Comparison of ENCODE assay signal across 8 cellular contexts in the genomic region with DNA sequence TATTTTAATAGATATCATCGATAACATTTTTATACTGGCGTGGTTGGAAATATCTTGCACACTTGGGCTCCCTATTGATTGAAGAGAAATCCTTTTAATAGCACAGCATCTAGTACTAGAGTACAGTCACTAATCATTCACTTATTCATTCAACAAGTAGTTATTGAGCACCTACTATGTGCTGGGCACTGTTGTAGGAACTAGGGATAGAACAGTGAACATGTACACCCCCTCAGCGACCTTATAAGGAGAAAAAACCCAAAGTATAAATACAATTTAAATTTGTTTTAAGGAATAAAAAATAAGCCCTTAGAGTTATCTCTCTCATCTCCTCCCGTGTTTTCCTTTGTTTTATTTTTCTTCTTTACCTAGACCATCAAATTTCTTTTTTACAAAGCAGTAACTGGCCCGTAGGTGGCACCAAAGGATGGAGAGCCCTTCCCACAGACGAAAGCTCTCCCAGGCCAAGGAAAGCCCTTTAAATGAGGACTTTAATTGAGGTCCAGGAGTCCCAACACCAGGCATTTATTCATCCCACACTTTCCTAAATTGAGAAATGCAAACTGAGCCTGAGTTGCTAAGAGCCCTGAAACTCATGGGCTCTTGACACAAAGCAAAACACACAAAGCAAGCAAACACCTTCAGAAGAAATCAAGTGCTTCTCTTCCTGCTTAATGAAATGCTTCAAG. TPM values are rescaled to one million over a fixed set of nuclear protein-coding genes. Genes with fewer than 3 reads are reported as not detected.
DNase-seq lines count a peak whose midpoint lies in the region; ATAC-seq and TF ChIP-seq lines count a peak whose summit lies in the region.

No MANE protein-coding gene starts in this region.

- H3K9me2 ChIP-seq in HCT116 (ENCODE audit: insufficient read depth): no peaks in the 10 kb centered on the region

- H3K4me2 ChIP-seq in HCT116 (ENCODE audit: low read length): no peak overlapping the region

- no peaks in the 10 kb centered on the region for H3K9me3 Mint-ChIP-seq in glutamatergic neuron (ENCODE audit: unreplicated experiment)

- H3K4me1 ChIP-seq in HCT116 (ENCODE audit: control insufficient read depth in 1 of 2, insufficient read depth in 2 of 2, low read length in 2 of 2): no peaks in the 10 kb centered on the region
- H3K4me1 ChIP-seq in RWPE2 (ENCODE audit: insufficient read depth, poor library complexity, severe bottlenecking): no peaks in the 10 kb centered on the region
- no peaks in the 10 kb centered on the region for H3K4me1 ChIP-seq in upper lobe of right lung

- DNase-seq in Caki2 (ENCODE audit: low read depth) (peak; percentile 33), HCT116 (ENCODE audit: low read depth, low spot score) (peak; percentile 18), RWPE2 (ENCODE audit: low spot score) (no peak), glutamatergic neuron (peak; percentile 39), upper lobe of right lung (no peak)

- H2AFZ ChIP-seq in HCT116 (ENCODE audit: low read depth, low read length, poor library complexity, severe bottlenecking): no peak overlapping the region

- intact Hi-C loops in HCT116 (cut with micrococcal nuclease) (loop anchor here (1.0 to 5.0 kb wide), 2 partner anchors 211 to 457 kb away; a partner anchor contains a TSS), upper lobe of right lung (cut with DNase I) (no loop called here)

- H3K79me2 ChIP-seq in HCT116 (ENCODE audit: insufficient read depth, low read length): no peaks in the 10 kb centered on the region

- no peaks in the 10 kb centered on the region for H3K36me3 Mint-ChIP-seq in glutamatergic neuron (ENCODE audit: unreplicated experiment)

- no peaks in the 10 kb centered on the region for H3K27me3 Mint-ChIP-seq in glutamatergic neuron (ENCODE audit: unreplicated experiment)

- CTCF ChIA-PET in HCT116 (lab: Charles Lee): interaction anchor here (1.5 to 6.9 kb wide), 2 partner anchors 209 to 212 kb away, joined by 8 to 51 read pairs; a partner anchor contains a TSS

- POLR2A ChIA-PET in HCT116 (lab: Charles Lee): no interaction called here

- H3K4me3 Mint-ChIP-seq in glutamatergic neuron (ENCODE audit: unreplicated experiment): no peak overlapping the region

- H3K27me3 ChIP-seq in HCT116 (ENCODE audit: insufficient read depth, low read length) (no peaks in the 10 kb centered on the region), RWPE2 (ENCODE audit: insufficient read depth, poor library complexity, severe bottlenecking) (no peaks in the 10 kb centered on the region), upper lobe of right lung (no peaks in the 10 kb centered on the region)

- no peak overlapping the region for H3K4me3 ChIP-seq in HCT116 (replicated peaks in 1 of 2; ENCODE audit: low read depth in 1 of 2, low read length in 2 of 2)
- no peak overlapping the region for H3K4me3 ChIP-seq in RWPE2 (ENCODE audit: severe bottlenecking)
- H3K4me3 ChIP-seq in upper lobe of right lung: no peak overlapping the region

- H3K9ac ChIP-seq in HCT116 (ENCODE audit: low read length): no peak overlapping the region

- RAD21 ChIA-PET in HCT116 (lab: Charles Lee; ENCODE audit: low non-redundant PET in 1 of 2, low total read pairs in 2 of 2, uncharacterized antibody in 2 of 2, unreplicated experiment in 2 of 2): interaction anchor here in 1 of 2 experiments (1.6 kb wide), 1 partner anchor 211 kb away, joined by 4 read pairs; a partner anchor contains a TSS

- H4K20me1 ChIP-seq in HCT116 (ENCODE audit: insufficient read depth): no peaks in the 10 kb centered on the region

- ATAC-seq in HCT116 (peak; percentile 91), RWPE2 (ENCODE audit: low read depth) (peak; percentile 51; the same call in 2 of the 3 replicates), upper lobe of right lung (peak; percentile 93), GM18520 (IDR thresholded peaks at IDR 0.05; ENCODE audit: unreplicated experiment) (no peak), GM18867 (IDR thresholded peaks at IDR 0.05; ENCODE audit: unreplicated experiment) (no peak), GM21367 (IDR thresholded peaks at IDR 0.05; ENCODE audit: unreplicated experiment) (no peak)

- in situ Hi-C loops in Caki2 (cut with HindIII; ENCODE audit: low pct_unique_long_range_greater_than_20kb, low sequenced_read_pairs): no loop called here

- no peaks in the 10 kb centered on the region for H3K4me1 Mint-ChIP-seq in glutamatergic neuron (ENCODE audit: low read depth, unreplicated experiment)

- TF ChIP-seq RAD21 in HCT116 (IDR thresholded peaks at IDR 0.05; ENCODE audit: low read depth): peak; percentile 89

- TF ChIP-seq CTCF in HCT116 (IDR thresholded peaks at IDR 0.05 in 2 of 3, conservative IDR thresholded peaks at IDR 0.05 in 1 of 3; ENCODE audit: borderline replicate concordance in 1 of 3, insufficient read depth in 1 of 3, low read depth in 2 of 3, low read length in 2 of 3): peak; percentile 68 to 80 (median 73)
- TF ChIP-seq CTCF in RWPE2 (IDR thresholded peaks at IDR 0.05; ENCODE audit: poor library complexity, severe bottlenecking): peak; percentile 75
- no peak for TF ChIP-seq CTCF in glutamatergic neuron (IDR thresholded peaks at IDR 0.05; ENCODE audit: partially characterized antibody, unreplicated experiment)
- TF ChIP-seq CTCF in upper lobe of right lung (IDR thresholded peaks at IDR 0.05): peak; percentile 45

- H3K9me3 ChIP-seq in HCT116 (ENCODE audit: control insufficient read depth in 1 of 2, insufficient read depth in 1 of 2, low read depth in 1 of 2, low read length in 2 of 2) (no peaks in the 10 kb centered on the region), RWPE2 (ENCODE audit: severe bottlenecking) (no peaks in the 10 kb centered on the region), upper lobe of right lung (no peaks in the 10 kb centered on the region)

- no TSS peak for BruUV-seq in HCT116 (replicated peaks; lab: Mats Ljungman, UMichigan)

- no peaks in the 10 kb centered on the region for H3K36me3 ChIP-seq in HCT116 (ENCODE audit: control insufficient read depth in 1 of 2, insufficient read depth in 2 of 2, low read length in 2 of 2)
- H3K36me3 ChIP-seq in RWPE2 (ENCODE audit: low read depth): peaks cover 37% of the 10 kb centered on the region
- H3K36me3 ChIP-seq in upper lobe of right lung: peaks cover 54% of the 10 kb centered on the region

- no peak overlapping the region for H3K27ac Mint-ChIP-seq in glutamatergic neuron (ENCODE audit: unreplicated experiment)

- no peak for TF ChIP-seq POLR2A in HCT116 (IDR thresholded peaks at IDR 0.05; ENCODE audit: borderline replicate concordance, extremely low read depth, insufficient read depth, insufficient read length)

- no peak overlapping the region for H3K27ac ChIP-seq in HCT116 (ENCODE audit: low read depth, low read length)
- H3K27ac ChIP-seq in RWPE2 (ENCODE audit: poor library complexity, severe bottlenecking): no peak overlapping the region
- H3K27ac ChIP-seq in upper lobe of right lung: no peak overlapping the region

TF ChIP-seq in HCT116, 20 proteins besides CTCF, POLR2A, EP300 and RAD21:
- TF ChIP-seq ELF1 (IDR thresholded peaks at IDR 0.05; ENCODE audit: borderline replicate concordance, low read depth) (no peak), FOSL1 (IDR thresholded peaks at IDR 0.05; ENCODE audit: low read depth) (no peak), ZNF274 (IDR thresholded peaks at IDR 0.05; ENCODE audit: low read depth, low read length) (no peak), JUND (IDR thresholded peaks at IDR 0.05) (no peak), ZFX (IDR thresholded peaks at IDR 0.05) (no peak), EGR1 (IDR thresholded peaks at IDR 0.05; ENCODE audit: low read depth) (no peak), SRF (IDR thresholded peaks at IDR 0.05; ENCODE audit: low read depth) (no peak), EZH2phosphoT487 (IDR thresholded peaks at IDR 0.05; ENCODE audit: borderline replicate concordance) (no peak), CEBPB (IDR thresholded peaks at IDR 0.05; ENCODE audit: low read depth) (no peak), EZH2 (IDR thresholded peaks at IDR 0.05) (no peak), CBX3 (IDR thresholded peaks at IDR 0.05; ENCODE audit: low read depth) (no peak), SIN3A (IDR thresholded peaks at IDR 0.05; ENCODE audit: low read depth) (no peak)
- TF ChIP-seq, protein P1, sequence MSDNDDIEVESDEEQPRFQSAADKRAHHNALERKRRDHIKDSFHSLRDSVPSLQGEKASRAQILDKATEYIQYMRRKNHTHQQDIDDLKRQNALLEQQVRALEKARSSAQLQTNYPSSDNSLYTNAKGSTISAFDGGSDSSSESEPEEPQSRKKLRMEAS (IDR thresholded peaks at IDR 0.05): no peak
- TF ChIP-seq, protein P2, sequence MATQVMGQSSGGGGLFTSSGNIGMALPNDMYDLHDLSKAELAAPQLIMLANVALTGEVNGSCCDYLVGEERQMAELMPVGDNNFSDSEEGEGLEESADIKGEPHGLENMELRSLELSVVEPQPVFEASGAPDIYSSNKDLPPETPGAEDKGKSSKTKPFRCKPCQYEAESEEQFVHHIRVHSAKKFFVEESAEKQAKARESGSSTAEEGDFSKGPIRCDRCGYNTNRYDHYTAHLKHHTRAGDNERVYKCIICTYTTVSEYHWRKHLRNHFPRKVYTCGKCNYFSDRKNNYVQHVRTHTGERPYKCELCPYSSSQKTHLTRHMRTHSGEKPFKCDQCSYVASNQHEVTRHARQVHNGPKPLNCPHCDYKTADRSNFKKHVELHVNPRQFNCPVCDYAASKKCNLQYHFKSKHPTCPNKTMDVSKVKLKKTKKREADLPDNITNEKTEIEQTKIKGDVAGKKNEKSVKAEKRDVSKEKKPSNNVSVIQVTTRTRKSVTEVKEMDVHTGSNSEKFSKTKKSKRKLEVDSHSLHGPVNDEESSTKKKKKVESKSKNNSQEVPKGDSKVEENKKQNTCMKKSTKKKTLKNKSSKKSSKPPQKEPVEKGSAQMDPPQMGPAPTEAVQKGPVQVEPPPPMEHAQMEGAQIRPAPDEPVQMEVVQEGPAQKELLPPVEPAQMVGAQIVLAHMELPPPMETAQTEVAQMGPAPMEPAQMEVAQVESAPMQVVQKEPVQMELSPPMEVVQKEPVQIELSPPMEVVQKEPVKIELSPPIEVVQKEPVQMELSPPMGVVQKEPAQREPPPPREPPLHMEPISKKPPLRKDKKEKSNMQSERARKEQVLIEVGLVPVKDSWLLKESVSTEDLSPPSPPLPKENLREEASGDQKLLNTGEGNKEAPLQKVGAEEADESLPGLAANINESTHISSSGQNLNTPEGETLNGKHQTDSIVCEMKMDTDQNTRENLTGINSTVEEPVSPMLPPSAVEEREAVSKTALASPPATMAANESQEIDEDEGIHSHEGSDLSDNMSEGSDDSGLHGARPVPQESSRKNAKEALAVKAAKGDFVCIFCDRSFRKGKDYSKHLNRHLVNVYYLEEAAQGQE (IDR thresholded peaks at IDR 0.05; ENCODE audit: low read depth): no peak

RNA-seq across cellular contexts. Expression of a gene that starts 29.0 kb away (rescaled TPM):
- 216 and 281 TPM in 2 replicates for total RNA-seq in Caki2 (2014; rRNA removed; shearing (Covaris generic); ENCODE audit: low replicate concordance)
- 220 TPM for total RNA-seq in HCT116 (2021; ENCODE audit: unreplicated experiment)
- polyA plus RNA-seq in HCT116 (2012): 190 and 201 TPM in 2 replicates
- 224 TPM for total RNA-seq in glutamatergic neuron (ENCODE audit: unreplicated experiment)
- total RNA-seq in upper lobe of right lung: 223 TPM

Comparison
In these comparisons a context has a peak if more than half of its experiments do, and no peak if none do; other contexts are left out.
1. DNase-seq: peak in Caki2 (single experiment), HCT116 (single experiment) and glutamatergic neuron (single experiment); none in RWPE2 (single experiment) and upper lobe of right lung (single experiment).
2. ATAC-seq: peak in HCT116 (single experiment), RWPE2 (single experiment) and upper lobe of right lung (single experiment); none in GM18520 (single experiment), GM18867 (single experiment) and GM21367 (single experiment).